Comparison of ENCODE assay signal across 8 cellular contexts in the genomic region with DNA sequence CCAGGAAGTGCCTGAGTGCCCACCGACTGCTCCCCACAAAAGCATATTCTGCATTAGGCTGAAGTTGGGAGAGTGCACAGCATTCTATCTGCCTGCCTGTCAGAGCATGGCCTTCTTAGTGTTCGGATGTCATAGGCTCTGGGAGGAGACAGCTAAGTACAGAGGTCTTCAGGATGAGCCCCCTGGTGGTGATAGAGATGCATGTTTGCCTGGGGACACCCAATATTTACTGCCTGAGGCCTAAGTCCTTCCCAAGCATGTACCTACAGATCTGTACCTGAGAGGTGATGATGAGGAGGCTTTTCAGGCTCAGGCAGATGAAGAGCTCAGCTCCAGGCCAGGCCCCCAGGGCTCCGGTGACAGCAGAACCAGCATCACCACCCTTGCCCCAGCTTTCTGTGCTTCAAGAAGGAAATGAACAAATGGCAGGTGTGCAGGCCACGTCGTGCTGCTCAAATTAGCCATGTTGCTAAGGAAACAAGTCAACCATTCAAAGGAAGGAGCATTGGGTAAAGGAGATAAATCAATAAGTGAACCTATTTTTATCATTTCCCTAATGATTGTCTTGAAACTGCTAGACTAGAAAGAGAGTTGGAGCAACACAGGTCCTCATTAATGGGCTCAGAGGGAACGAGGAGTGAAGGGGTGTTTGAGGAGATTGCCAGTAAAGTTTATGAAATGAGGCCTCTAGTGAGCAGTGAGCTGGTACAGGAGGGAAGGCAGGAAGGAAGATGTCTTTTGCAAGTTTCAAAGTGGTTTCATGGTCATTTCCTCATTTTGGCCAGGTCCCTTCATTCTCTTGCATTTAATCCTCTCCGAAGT. TPM values are rescaled to one million over a fixed set of nuclear protein-coding genes. Genes with fewer than 3 reads are reported as not detected.
DNase-seq lines count a peak whose midpoint lies in the region; ATAC-seq, FAIRE-seq and TF ChIP-seq lines count a peak whose summit lies in the region.

No MANE protein-coding gene starts in this region.

- TF ChIP-seq POLR2A in GM19099 (IDR thresholded peaks at IDR 0.05; ENCODE audit: extremely low read depth, insufficient read length, low read depth) = peak; percentile 41

- no peaks in the 10 kb centered on the region for H3K79me2 ChIP-seq in DOHH2 (ENCODE audit: control insufficient read depth, low read length)

- H3K27ac ChIP-seq in DOHH2 (ENCODE audit: low read depth, low read length) (no peak overlapping the region), small intestine (ENCODE audit: low read depth in 1 of 2, low read length in 1 of 2) (no peak overlapping the region)

- H3F3A ChIP-seq in DOHH2 (ENCODE audit: control insufficient read depth, insufficient read depth) = no peaks in the 10 kb centered on the region

- H3K4me1 ChIP-seq in DOHH2 (ENCODE audit: control insufficient read depth, low read length) = no peaks in the 10 kb centered on the region
- no peaks in the 10 kb centered on the region for H3K4me1 ChIP-seq in small intestine (ENCODE audit: control insufficient read depth in 2 of 2, insufficient read depth in 1 of 2, low read depth in 1 of 2, low read length in 1 of 2)

- DNase-seq in NCI-H187 treated with DMSO at 0.1 percent for 48 hours (lab: John Stamatoyannopoulos, UW) (peak; percentile 65), bronchial epithelial cell (ENCODE audit: low read depth) (no peak), small intestine (peak; percentile 23), NCI-H2196 (lab: John Stamatoyannopoulos, UW; ENCODE audit: unreplicated experiment) (no peak)
- no peak for DNase-seq in activated CD8-positive, alpha-beta memory T cell treated with anti-CD3 and anti-CD28 coated beads, Interleukin-2, amount 50 U/mL, for 4 hours

- no peaks in the 10 kb centered on the region for H3K9me2 ChIP-seq in DOHH2 (replicated peaks; ENCODE audit: control insufficient read depth, low read length)

- 57 to 63% (median 61%) methylated on average over 7 of the region's 7 CpGs for WGBS in small intestine, 3 donors

- FAIRE-seq in bronchial epithelial cell (lab: Jason Lieb, UNC) (peak; percentile 18), small intestine (lab: Jason Lieb, UNC) (no peak)

- no peak overlapping the region for H3K4me2 ChIP-seq in DOHH2 (ENCODE audit: low read length)

- peak; percentile 29 for ATAC-seq in HG03060 (IDR thresholded peaks at IDR 0.05; ENCODE audit: low read depth, unreplicated experiment)

- peaks cover 5% of the 10 kb centered on the region; the same call in 1 of the 2 replicates for H3K27me3 ChIP-seq in DOHH2 (ENCODE audit: control insufficient read depth, low read length)
- no peaks in the 10 kb centered on the region for H3K27me3 ChIP-seq in bronchial epithelial cell (ENCODE audit: control insufficient read depth, insufficient read depth, low read length)
- no peaks in the 10 kb centered on the region for H3K27me3 ChIP-seq in small intestine (ENCODE audit: control insufficient read depth in 2 of 2, insufficient read depth in 2 of 2, low read length in 2 of 2)

- no peaks in the 10 kb centered on the region for H3K9me3 ChIP-seq in DOHH2 (ENCODE audit: control insufficient read depth, insufficient read depth, low read length)
- no peaks in the 10 kb centered on the region for H3K9me3 ChIP-seq in small intestine (ENCODE audit: control insufficient read depth, low read depth)

- TF ChIP-seq CTCF in DOHH2 (IDR thresholded peaks at IDR 0.05; ENCODE audit: low read depth, low read length, poor library complexity, severe bottlenecking) = peak; percentile 73
- no peak for TF ChIP-seq CTCF in bronchial epithelial cell (IDR thresholded peaks at IDR 0.05; ENCODE audit: insufficient read depth, low read length, severe bottlenecking)

- no peaks in the 10 kb centered on the region for H3K36me3 ChIP-seq in DOHH2 (ENCODE audit: control insufficient read depth, low read length)
- H3K36me3 ChIP-seq in bronchial epithelial cell (ENCODE audit: control insufficient read depth, insufficient read depth, low read length) = no peaks in the 10 kb centered on the region
- H3K36me3 ChIP-seq in small intestine (ENCODE audit: control insufficient read depth in 2 of 2, insufficient read depth in 2 of 2, low read length in 2 of 2) = no peaks in the 10 kb centered on the region

- H3K4me3 ChIP-seq in DOHH2 (ENCODE audit: low read length) (no peak overlapping the region), bronchial epithelial cell (ENCODE audit: low read depth, low read length) (no peak overlapping the region), small intestine (ENCODE audit: low read depth in 1 of 2, low read length in 2 of 2) (no peak overlapping the region)

- H4K20me1 ChIP-seq in DOHH2 (ENCODE audit: control insufficient read depth, insufficient read depth, low read depth, low read length) = no peaks in the 10 kb centered on the region

RNA-seq across cellular contexts. Expression of gene CACNA1E, which starts 21.2 kb away (rescaled TPM):
- under 0.01 TPM in 1 of 2 replicates, not detected in the other for total RNA-seq in bronchial epithelial cell
- under 1 TPM in 1 of 3 donors, not detected in 2; 0.07 TPM for polyA plus RNA-seq in small intestine

Comparison
In these comparisons a context has a peak if more than half of its experiments do, and no peak if none do; other contexts are left out.
1. DNase-seq: peak in NCI-H187 treated with DMSO at 0.1 percent for 48 hours (single experiment) and small intestine (single experiment); none in bronchial epithelial cell (single experiment), activated CD8-positive, alpha-beta memory T cell treated with anti-CD3 and anti-CD28 coated beads, Interleukin-2, amount 50 U/mL, for 4 hours (single experiment) and NCI-H2196 (single experiment).